20 cellular contexts compared by ENCODE assay signal in the genomic region with DNA sequence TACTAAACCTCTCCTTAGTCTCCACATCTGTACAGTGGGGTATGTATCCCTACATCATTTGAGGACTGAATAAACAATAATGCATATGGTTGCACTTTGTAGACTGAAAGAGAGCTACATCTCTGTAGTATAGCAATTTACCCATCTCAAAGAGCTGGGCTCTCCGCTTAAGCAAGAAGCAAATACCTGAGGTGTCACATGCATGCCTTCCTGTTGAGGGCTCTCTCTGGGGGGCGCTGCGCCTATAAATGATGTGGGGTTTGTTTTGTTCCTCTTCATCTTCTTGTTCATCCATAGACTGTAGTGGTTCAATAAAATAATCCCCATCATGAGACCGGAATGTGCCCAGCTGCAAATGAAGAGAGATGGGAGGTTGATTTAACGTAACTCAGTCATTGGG. TPM values are rescaled to one million over a fixed set of nuclear protein-coding genes. Genes with fewer than 3 reads are reported as not detected.
"Had no signal": no experiment of that assay in that cellular context is flagged by ENCODE, and none has a peak within 500 bp of the region (broad histone marks: within the 10 kb centered on the region; RNA-seq: fewer than 3 reads in every experiment).

No MANE protein-coding gene starts in this region.

- DNase-seq: cerebellar nuclear complex; colonic mucosa; cortex of kidney; effector memory CD4-positive, alpha-beta T cell; esophagus squamous epithelium; foreskin fibroblast; foreskin melanocyte; gastrocnemius medialis; glutamatergic neuron; head of caudate nucleus; heart right ventricle; hippocampal formation; left lung; left ventricle myocardium superior; lower lobe of right lung; mesenchymal stem cell; midbrain; naive thymus-derived CD4-positive, alpha-beta T cell had no signal

- H3K4me3 ChIP-seq: colonic mucosa, esophagus squamous epithelium, gastrocnemius medialis, heart right ventricle, left lung, lower lobe of right lung had no signal

- H3K27ac ChIP-seq: colonic mucosa, esophagus squamous epithelium, gastrocnemius medialis, heart right ventricle, left lung, lower lobe of right lung had no signal

- H3K4me3 Mint-ChIP-seq: dendritic cell treated with granulocyte-macrophage colony-stimulating factor and Interleukin-4, amounts not matched to agents 40 ng/mL and 50 ng/mL, for 4 days; naive thymus-derived CD4-positive, alpha-beta T cell had no signal

- H3K36me3 ChIP-seq: colonic mucosa had no signal

- H3K36me3 Mint-ChIP-seq: naive thymus-derived CD4-positive, alpha-beta T cell had no signal

- H3K27ac Mint-ChIP-seq: dendritic cell treated with granulocyte-macrophage colony-stimulating factor and Interleukin-4, amounts not matched to agents 40 ng/mL and 50 ng/mL, for 4 days; naive thymus-derived CD4-positive, alpha-beta T cell had no signal

- H3K27me3 ChIP-seq: colonic mucosa, gastrocnemius medialis had no signal

- H3K4me1 ChIP-seq: colonic mucosa had no signal

- H3K9me3 Mint-ChIP-seq: dendritic cell treated with granulocyte-macrophage colony-stimulating factor and Interleukin-4, amounts not matched to agents 40 ng/mL and 50 ng/mL, for 4 days had no signal

- H3K9me3 ChIP-seq: colonic mucosa, esophagus squamous epithelium, gastrocnemius medialis, heart right ventricle, left lung, lower lobe of right lung had no signal

RNA-seq across cellular contexts. Expression of gene ADAMTS9, which starts 6.8 kb away (rescaled TPM):
- total RNA-seq: mononuclear cell; naive thymus-derived CD4-positive, alpha-beta T cell had no signal
- polyA plus RNA-seq: naive thymus-derived CD4-positive, alpha-beta T cell had no signal
